ENCODE assay signal across 8 cellular contexts in the genomic region with DNA sequence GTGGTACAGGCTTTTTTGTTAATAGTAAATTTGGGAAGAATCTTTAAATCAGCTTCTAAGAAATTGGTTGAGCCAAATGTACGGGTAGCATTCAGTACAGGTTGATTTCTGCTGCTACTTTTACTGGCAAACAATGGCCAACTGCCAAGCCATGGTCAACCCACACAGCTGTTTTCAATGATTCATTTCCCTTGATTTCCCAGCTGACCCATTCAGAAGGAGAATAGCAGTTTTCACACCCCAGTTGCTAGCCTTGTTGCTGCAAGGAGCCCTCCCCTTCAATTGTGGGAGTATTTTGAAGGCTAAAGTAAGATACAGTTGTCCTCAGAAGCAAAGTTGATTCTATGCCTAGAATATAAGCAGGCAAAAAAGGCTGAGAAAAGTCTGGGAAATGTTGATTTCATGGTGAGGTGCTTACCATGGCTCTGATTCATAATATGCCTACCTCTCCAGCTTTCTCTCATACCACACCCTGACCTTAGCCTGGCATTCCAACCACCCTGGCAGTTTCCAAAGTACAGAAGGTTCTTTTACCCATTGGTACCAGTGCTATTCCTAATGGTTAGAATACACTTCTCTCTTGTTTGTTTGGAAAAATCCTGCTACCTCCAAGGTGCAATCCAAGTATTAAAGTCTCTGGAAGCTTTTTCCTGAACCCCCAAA.
DNase-seq lines count a peak whose midpoint lies in the region; ATAC-seq and TF ChIP-seq lines count a peak whose summit lies in the region.

No MANE protein-coding gene starts in this region.

- ATAC-seq in right lobe of liver = peak; percentile 80 to 85 (median 82)
- ATAC-seq in GM19455 (IDR thresholded peaks at IDR 0.05; ENCODE audit: unreplicated experiment) = no peak
- no peak for ATAC-seq in GM19395 (IDR thresholded peaks at IDR 0.05; ENCODE audit: unreplicated experiment)

- no peaks in the 10 kb centered on the region for H3K36me3 Mint-ChIP-seq in Calu3 (ENCODE audit: insufficient read depth, unreplicated experiment)

- H3K27me3 ChIP-seq in right lobe of liver = no peaks in the 10 kb centered on the region
- no peaks in the 10 kb centered on the region for H3K27me3 ChIP-seq in uterus

- H3K9me3 ChIP-seq in right lobe of liver (no peaks in the 10 kb centered on the region), uterus (no peaks in the 10 kb centered on the region)

- no peak for TF ChIP-seq POLR2A in right lobe of liver (IDR thresholded peaks at IDR 0.05)
- no peak for TF ChIP-seq POLR2A in uterus (IDR thresholded peaks at IDR 0.05)

- H3K4me1 Mint-ChIP-seq in Calu3 (ENCODE audit: low read depth, unreplicated experiment) = peaks cover 54% of the 10 kb centered on the region

- intact Hi-C loops in Calu3 (cut with micrococcal nuclease; ENCODE audit: unreplicated experiment) = loop anchor here (5.0 kb wide), 1 partner anchor 56 kb away; no protein-coding TSS in a partner anchor
- intact Hi-C loops in right lobe of liver (cut with DNase I) = no loop called here
- intact Hi-C loops in uterus (cut with DNase I; ENCODE audit: low total_unique reads) = no loop called here

- H3K4me1 ChIP-seq in right lobe of liver (peaks cover 0 to 26% (median 11%) of the 10 kb centered on the region in 4 donors), uterus (peaks cover 0 to 5% of the 10 kb centered on the region in 2 donors)

- peak overlapping the region in 1 of 3 donors; percentile 37 for H3K27ac ChIP-seq in right lobe of liver
- H3K27ac ChIP-seq in uterus = peak overlapping the region; percentile 56 to 66

- no peaks in the 10 kb centered on the region for H3K36me3 ChIP-seq in right lobe of liver
- no peaks in the 10 kb centered on the region for H3K36me3 ChIP-seq in uterus

- H3K27me3 Mint-ChIP-seq in Calu3 (ENCODE audit: unreplicated experiment) = no peaks in the 10 kb centered on the region

- DNase-seq in Calu3 (peak; percentile 58), NCI-H1105 (lab: John Stamatoyannopoulos, UW) (peak; percentile 14), brain pericyte (ENCODE audit: low read depth, low spot score) (peak; percentile 88), right lobe of liver (peak; percentile 51 to 71 (median 57)), uterus (peak; percentile 75 to 85), T-helper 2 cell (no peak)

- WGBS in right lobe of liver (ENCODE audit: insufficient coverage, low coverage, low lambda C conversion rate, missing lambda C conversion rate) = 13% methylated on average over 1 of the region's 1 CpG

- H3K9me3 Mint-ChIP-seq in Calu3 (ENCODE audit: low read depth, unreplicated experiment) = no peaks in the 10 kb centered on the region

- CTCF ChIA-PET in Calu3 (lab: Charles Lee) = no interaction called here

- BruUV-seq in Calu3 (replicated peaks; lab: Mats Ljungman, UMichigan) = no TSS peak

- TF ChIP-seq CTCF in Calu3 (IDR thresholded peaks at IDR 0.05; ENCODE audit: unreplicated experiment) = no peak
- no peak for TF ChIP-seq CTCF in right lobe of liver (IDR thresholded peaks at IDR 0.05)
- TF ChIP-seq CTCF in uterus (IDR thresholded peaks at IDR 0.05) = no peak

- H3K4me3 ChIP-seq in right lobe of liver = no peak overlapping the region
- H3K4me3 ChIP-seq in uterus = no peak overlapping the region

- H3K27ac Mint-ChIP-seq in Calu3 (ENCODE audit: unreplicated experiment) = no peak overlapping the region

- H3K4me3 Mint-ChIP-seq in Calu3 (ENCODE audit: low read depth, unreplicated experiment) = no peak overlapping the region

Comparison
In these comparisons a context has a peak if more than half of its experiments do, and no peak if none do; other contexts are left out.
1. DNase-seq: peak in Calu3 (single experiment), NCI-H1105 (single experiment), brain pericyte (single experiment), right lobe of liver (3 of 3) and uterus (2 of 2); none in T-helper 2 cell (0 of 5).
2. ATAC-seq: peak in right lobe of liver (4 of 4); none in GM19455 (single experiment) and GM19395 (single experiment).